ENCODE assay signal across 8 cellular contexts in genomic region chr2:132347041-132347780, GRCh38.
DNase-seq lines count a peak whose midpoint lies in the region; FAIRE-seq and TF ChIP-seq lines count a peak whose summit lies in the region.
"Not testable (repeated sequence)": the region's sequence is repeated elsewhere in the genome, so short reads cannot be mapped to it uniquely, and the experiment has no call there.

No MANE protein-coding gene starts in this region.

- H3K9ac ChIP-seq in endocrine pancreas (ENCODE audit: control insufficient read depth, insufficient read depth, low read length): not testable (repeated sequence)
- H3K9ac ChIP-seq in mucosa of stomach (ENCODE audit: low read length) (peak overlapping the region; percentile 71), smooth muscle cell (ENCODE audit: low read depth) (peak overlapping the region; percentile 82)

- not testable (repeated sequence) for H3K79me2 ChIP-seq in smooth muscle cell (ENCODE audit: low read depth)

- not testable (repeated sequence) for H3K27me3 ChIP-seq in endocrine pancreas (ENCODE audit: control insufficient read depth, insufficient read depth, low read length); mucosa of stomach (ENCODE audit: control insufficient read depth, insufficient read depth, low read length); smooth muscle cell (ENCODE audit: low read depth)

- peak overlapping the region; percentile 82 for H3K4me2 ChIP-seq in smooth muscle cell

- peak overlapping the region; percentile 96 for H2AFZ ChIP-seq in smooth muscle cell (ENCODE audit: low read depth)

- not testable (repeated sequence) for H3F3A ChIP-seq in smooth muscle cell (ENCODE audit: low read depth)

- not testable (repeated sequence) for H3K9me3 ChIP-seq in endocrine pancreas (ENCODE audit: control insufficient read depth, low read length); mucosa of stomach (ENCODE audit: control insufficient read depth, low read length); smooth muscle cell (replicated peaks; ENCODE audit: low read depth)

- peak; percentile 97 for FAIRE-seq in TTC549 (lab: Jason Lieb, UNC)

- H3K36me3 ChIP-seq in endocrine pancreas (ENCODE audit: control insufficient read depth, insufficient read depth, low read length); mucosa of stomach (ENCODE audit: control insufficient read depth, insufficient read depth, low read length); smooth muscle cell (ENCODE audit: low read depth): not testable (repeated sequence)

- DNase-seq in COLO668 (lab: John Stamatoyannopoulos, UW; ENCODE audit: unreplicated experiment): peak; percentile 74
- DNase-seq in HS-27A (ENCODE audit: low read depth): peak; percentile 53
- peak; percentile 86 for DNase-seq in NCI-H345 (lab: John Stamatoyannopoulos, UW)
- peak; percentile 71 to 82 for DNase-seq in hippocampal formation (lab: John Stamatoyannopoulos, UW)
- DNase-seq in smooth muscle cell (lab: John Stamatoyannopoulos, UW; ENCODE audit: unreplicated experiment): not testable (repeated sequence)

- not testable (repeated sequence) for H4K20me1 ChIP-seq in smooth muscle cell (ENCODE audit: low read depth)

- peak overlapping the region; percentile 32 for H3K27ac ChIP-seq in smooth muscle cell (ENCODE audit: low read depth)

- TF ChIP-seq CTCF in smooth muscle cell (IDR thresholded peaks at IDR 0.05; ENCODE audit: borderline replicate concordance, insufficient read depth, poor library complexity, severe bottlenecking): not testable (repeated sequence)

- H3K4me3 ChIP-seq in endocrine pancreas (ENCODE audit: control insufficient read depth, insufficient read depth, low read length) (peak overlapping the region; percentile 63), smooth muscle cell (peak overlapping the region; percentile 58)
- not testable (repeated sequence) for H3K4me3 ChIP-seq in mucosa of stomach (ENCODE audit: low read length)

- not testable (repeated sequence) for H3K4me1 ChIP-seq in endocrine pancreas (ENCODE audit: control insufficient read depth, insufficient read depth, low read length); mucosa of stomach (ENCODE audit: control insufficient read depth, insufficient read depth, low read length); smooth muscle cell (ENCODE audit: low read depth)

- WGBS in smooth muscle cell (ENCODE audit: low lambda C conversion rate): 18% methylated on average over 28 of the region's 34 CpGs
